1 cellular context compared by ENCODE assay signal in the genomic region with DNA sequence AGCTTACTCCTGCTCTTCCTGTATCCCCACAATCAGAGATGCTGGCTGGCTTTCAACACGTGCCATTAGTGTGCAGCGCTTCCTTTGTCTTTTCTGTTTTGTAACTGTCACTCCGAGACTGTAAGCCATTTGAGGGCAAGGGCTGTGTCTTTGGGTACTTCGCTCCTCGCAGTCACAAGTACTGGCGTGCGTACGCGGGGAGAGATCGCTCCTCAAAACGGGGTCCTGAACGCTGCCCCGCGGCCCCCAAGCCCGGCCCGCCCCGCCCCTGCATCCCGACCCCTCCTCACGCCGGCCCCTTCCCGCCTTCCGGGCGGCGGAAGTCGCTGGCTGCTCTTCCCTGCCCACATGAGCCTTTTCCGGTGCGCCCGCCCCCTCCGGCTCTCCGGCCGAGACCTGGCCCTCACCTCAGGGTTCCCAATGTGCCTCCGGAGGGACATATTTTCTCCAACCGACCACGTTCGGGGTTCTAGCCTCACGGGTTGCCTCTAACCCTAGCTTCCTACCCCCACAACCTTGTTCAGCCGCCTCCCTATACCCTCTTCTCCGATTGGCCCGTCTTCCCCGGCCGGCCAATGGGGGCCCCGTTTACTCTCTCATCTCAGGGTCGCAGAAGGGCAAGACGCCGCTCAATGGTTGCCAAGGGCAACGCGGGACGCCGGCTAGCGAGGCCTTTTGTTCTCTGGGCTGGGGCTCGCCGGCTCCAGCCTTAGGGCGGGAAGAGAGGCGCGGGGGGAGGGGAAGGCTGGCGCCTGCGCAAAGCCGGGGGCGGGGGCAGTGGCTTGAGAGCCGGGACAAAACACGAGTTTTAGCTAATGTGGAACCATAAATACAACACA.
A peak's percentile ranks its signal among the peaks of the same experiment; 100 is the strongest.
TF ChIP-seq lines count a peak whose summit lies in the region.

Gene CEP41 (minus strand): TSS at position 490 of the 839 bp plus-strand sequence. CDS start 50 bp downstream, at position 440.

TF ChIP-seq in HepG2, 621 proteins besides CTCF, POLR2A, EP300 and RAD21 (continued from another document and continues in another):
- TF ChIP-seq ZNF142 (CRISPR knock-in tag; IDR thresholded peaks at IDR 0.05) (no peak), ATF1 (CRISPR knock-in tag; IDR thresholded peaks at IDR 0.05) (no peak; the same call in 1 of the 2 replicates), SP2 (CRISPR knock-in tag; IDR thresholded peaks at IDR 0.05) (no peak), NAIF1 (CRISPR knock-in tag; IDR thresholded peaks at IDR 0.05; ENCODE audit: borderline replicate concordance) (no peak), CEBPB (IDR thresholded peaks at IDR 0.05; ENCODE audit: borderline replicate concordance, low read depth, low read length) (no peak), ZSCAN29 (CRISPR knock-in tag; conservative IDR thresholded peaks at IDR 0.05) (no peak), MYPOP (CRISPR knock-in tag; IDR thresholded peaks at IDR 0.05) (no peak), MLX (CRISPR knock-in tag; IDR thresholded peaks at IDR 0.05) (no peak), ZNF547 (CRISPR knock-in tag; IDR thresholded peaks at IDR 0.05) (no peak), ZNF549 (CRISPR knock-in tag; IDR thresholded peaks at IDR 0.05) (no peak), PAWR (CRISPR knock-in tag; IDR thresholded peaks at IDR 0.05; ENCODE audit: borderline replicate concordance) (no peak), ETV6 (CRISPR knock-in tag; conservative IDR thresholded peaks at IDR 0.05) (no peak), GATAD1 (CRISPR knock-in tag; IDR thresholded peaks at IDR 0.05) (peak; percentile 59; the same call in 1 of the 2 replicates), PHF8 (CRISPR knock-in tag; IDR thresholded peaks at IDR 0.05) (peak; percentile 66), ZFX (CRISPR knock-in tag; IDR thresholded peaks at IDR 0.05; ENCODE audit: low read depth) (no peak), NR2C2 (CRISPR knock-in tag; IDR thresholded peaks at IDR 0.05; ENCODE audit: borderline replicate concordance) (peak; percentile 96), ZNF768 (CRISPR knock-in tag; IDR thresholded peaks at IDR 0.05) (peak; percentile 39; the same call in 1 of the 2 replicates), MED8 (CRISPR knock-in tag; IDR thresholded peaks at IDR 0.05; ENCODE audit: insufficient replicate concordance) (no peak), SNAI1 (CRISPR knock-in tag; IDR thresholded peaks at IDR 0.05; ENCODE audit: borderline replicate concordance) (no peak), EEA1 (CRISPR knock-in tag; IDR thresholded peaks at IDR 0.05; ENCODE audit: borderline replicate concordance) (0 out of 2 replicates have a peak, but pooled peaks have one; percentile 62), SAFB2 (CRISPR knock-in tag; IDR thresholded peaks at IDR 0.05; ENCODE audit: borderline replicate concordance, low read depth) (no peak), BHLHE40 (IDR thresholded peaks at IDR 0.05; ENCODE audit: low read length) (no peak), ZMYM2 (CRISPR knock-in tag; IDR thresholded peaks at IDR 0.05) (no peak), NFATC3 (CRISPR knock-in tag; IDR thresholded peaks at IDR 0.05) (no peak), RARA (CRISPR knock-in tag; IDR thresholded peaks at IDR 0.05) (peak; percentile 78), AKAP8 (CRISPR knock-in tag; IDR thresholded peaks at IDR 0.05) (no peak), ZSCAN20 (CRISPR knock-in tag; IDR thresholded peaks at IDR 0.05; ENCODE audit: borderline replicate concordance) (no peak), HNF1A (IDR thresholded peaks at IDR 0.05; ENCODE audit: low read depth) (no peak), HNF1A (CRISPR knock-in tag; IDR thresholded peaks at IDR 0.05; ENCODE audit: borderline replicate concordance) (0 out of 2 replicates have a peak, but pooled peaks have one; percentile 37), ZNF777 (CRISPR knock-in tag; IDR thresholded peaks at IDR 0.05) (no peak), ZNF431 (CRISPR knock-in tag; IDR thresholded peaks at IDR 0.05; ENCODE audit: borderline replicate concordance, low read depth) (no peak), ZNF33A (CRISPR knock-in tag; IDR thresholded peaks at IDR 0.05; ENCODE audit: borderline replicate concordance) (no peak), ZNF354B (CRISPR knock-in tag; IDR thresholded peaks at IDR 0.05) (no peak), POGZ (CRISPR knock-in tag; IDR thresholded peaks at IDR 0.05) (peak; percentile 72; the same call in 1 of the 2 replicates), FOXO1 (CRISPR knock-in tag; IDR thresholded peaks at IDR 0.05) (no peak)
- TF ChIP-seq, protein P1, sequence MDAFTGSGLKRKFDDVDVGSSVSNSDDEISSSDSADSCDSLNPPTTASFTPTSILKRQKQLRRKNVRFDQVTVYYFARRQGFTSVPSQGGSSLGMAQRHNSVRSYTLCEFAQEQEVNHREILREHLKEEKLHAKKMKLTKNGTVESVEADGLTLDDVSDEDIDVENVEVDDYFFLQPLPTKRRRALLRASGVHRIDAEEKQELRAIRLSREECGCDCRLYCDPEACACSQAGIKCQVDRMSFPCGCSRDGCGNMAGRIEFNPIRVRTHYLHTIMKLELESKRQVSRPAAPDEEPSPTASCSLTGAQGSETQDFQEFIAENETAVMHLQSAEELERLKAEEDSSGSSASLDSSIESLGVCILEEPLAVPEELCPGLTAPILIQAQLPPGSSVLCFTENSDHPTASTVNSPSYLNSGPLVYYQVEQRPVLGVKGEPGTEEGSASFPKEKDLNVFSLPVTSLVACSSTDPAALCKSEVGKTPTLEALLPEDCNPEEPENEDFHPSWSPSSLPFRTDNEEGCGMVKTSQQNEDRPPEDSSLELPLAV (CRISPR knock-in tag; conservative IDR thresholded peaks at IDR 0.05; ENCODE audit: low read depth): no peak
- TF ChIP-seq, protein P2, sequence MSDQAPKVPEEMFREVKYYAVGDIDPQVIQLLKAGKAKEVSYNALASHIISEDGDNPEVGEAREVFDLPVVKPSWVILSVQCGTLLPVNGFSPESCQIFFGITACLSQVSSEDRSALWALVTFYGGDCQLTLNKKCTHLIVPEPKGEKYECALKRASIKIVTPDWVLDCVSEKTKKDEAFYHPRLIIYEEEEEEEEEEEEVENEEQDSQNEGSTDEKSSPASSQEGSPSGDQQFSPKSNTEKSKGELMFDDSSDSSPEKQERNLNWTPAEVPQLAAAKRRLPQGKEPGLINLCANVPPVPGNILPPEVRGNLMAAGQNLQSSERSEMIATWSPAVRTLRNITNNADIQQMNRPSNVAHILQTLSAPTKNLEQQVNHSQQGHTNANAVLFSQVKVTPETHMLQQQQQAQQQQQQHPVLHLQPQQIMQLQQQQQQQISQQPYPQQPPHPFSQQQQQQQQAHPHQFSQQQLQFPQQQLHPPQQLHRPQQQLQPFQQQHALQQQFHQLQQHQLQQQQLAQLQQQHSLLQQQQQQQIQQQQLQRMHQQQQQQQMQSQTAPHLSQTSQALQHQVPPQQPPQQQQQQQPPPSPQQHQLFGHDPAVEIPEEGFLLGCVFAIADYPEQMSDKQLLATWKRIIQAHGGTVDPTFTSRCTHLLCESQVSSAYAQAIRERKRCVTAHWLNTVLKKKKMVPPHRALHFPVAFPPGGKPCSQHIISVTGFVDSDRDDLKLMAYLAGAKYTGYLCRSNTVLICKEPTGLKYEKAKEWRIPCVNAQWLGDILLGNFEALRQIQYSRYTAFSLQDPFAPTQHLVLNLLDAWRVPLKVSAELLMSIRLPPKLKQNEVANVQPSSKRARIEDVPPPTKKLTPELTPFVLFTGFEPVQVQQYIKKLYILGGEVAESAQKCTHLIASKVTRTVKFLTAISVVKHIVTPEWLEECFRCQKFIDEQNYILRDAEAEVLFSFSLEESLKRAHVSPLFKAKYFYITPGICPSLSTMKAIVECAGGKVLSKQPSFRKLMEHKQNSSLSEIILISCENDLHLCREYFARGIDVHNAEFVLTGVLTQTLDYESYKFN (CRISPR knock-in tag; conservative IDR thresholded peaks at IDR 0.05): no peak; the same call in 1 of the 2 replicates
